In the genomic region with DNA sequence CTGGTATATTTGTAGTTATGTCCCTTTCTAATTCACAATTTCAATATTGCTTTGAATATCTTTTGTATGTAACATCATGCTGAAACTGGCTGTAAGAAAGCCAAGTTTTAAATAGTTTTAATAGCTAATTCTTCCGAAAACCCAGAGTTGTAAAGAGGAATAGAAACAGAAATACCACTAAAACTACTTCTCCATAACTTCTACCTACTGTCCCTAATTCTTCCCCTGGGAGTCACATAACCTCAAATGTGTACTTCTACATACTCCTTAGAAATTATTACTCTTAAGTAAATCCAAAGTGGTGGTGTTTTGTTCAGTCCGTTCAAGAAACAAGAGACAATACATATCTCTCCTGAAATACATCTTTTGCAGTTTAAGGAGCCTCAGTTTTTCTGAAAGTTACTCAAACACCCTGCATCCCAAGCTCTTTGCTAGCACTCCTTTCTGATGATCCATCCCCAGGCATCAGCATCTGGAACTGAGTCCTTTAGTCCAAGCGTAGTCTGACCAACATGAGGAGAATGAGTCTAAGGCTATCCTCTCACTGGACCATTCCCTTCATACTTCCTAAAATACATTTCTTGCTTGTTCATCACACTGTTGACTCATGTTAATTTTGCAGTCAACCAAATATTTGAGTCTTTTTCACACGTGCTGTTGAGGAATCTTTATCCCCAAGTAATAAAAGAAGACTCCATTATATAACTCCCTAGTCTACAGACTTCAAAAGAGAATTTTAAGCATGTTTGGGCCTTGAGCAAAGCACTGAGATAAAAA, we compare ENCODE assay signal across 18 cellular contexts.
DNase-seq lines count a peak whose midpoint lies in the region; ATAC-seq, FAIRE-seq and TF ChIP-seq lines count a peak whose summit lies in the region.
"Had no signal": no experiment of that assay in that cellular context is flagged by ENCODE, and none has a peak within 500 bp of the region (broad histone marks: within the 10 kb centered on the region; RNA-seq: fewer than 3 reads in every experiment).

No MANE protein-coding gene starts in this region.

- H3K27ac ChIP-seq in brain microvascular endothelial cell (no peak overlapping the region), pancreas (no peak overlapping the region)
- no peak overlapping the region for H3K27ac ChIP-seq in effector memory CD4-positive, alpha-beta T cell (ENCODE audit: insufficient read depth, low read length, poor library complexity, severe bottlenecking)
- H3K27ac ChIP-seq: adrenal gland, BLaER1, left lung, testis had no signal

- no peak for FAIRE-seq in pancreas (lab: Jason Lieb, UNC)
- FAIRE-seq: K562 had no signal

- H3K36me3 Mint-ChIP-seq in naive B cell = no peaks in the 10 kb centered on the region
- H3K36me3 Mint-ChIP-seq: activated CD4-positive, alpha-beta memory T cell treated with anti-CD3 and anti-CD28 coated beads for 36 hours; natural killer cell had no signal

- H3K27me3 ChIP-seq in brain microvascular endothelial cell (replicated peaks) (no peaks in the 10 kb centered on the region), pancreas (peaks cover 0 to 4% (median 0%) of the 10 kb centered on the region in 4 donors)
- H3K27me3 ChIP-seq in effector memory CD4-positive, alpha-beta T cell (replicated peaks; ENCODE audit: control insufficient read depth, insufficient read depth, low read length, poor library complexity, severe bottlenecking) = no peaks in the 10 kb centered on the region
- H3K27me3 ChIP-seq: adrenal gland, BLaER1, left lung, testis had no signal

- H3K27ac Mint-ChIP-seq in naive B cell = peak overlapping the region; percentile 16 to 75 (median 62)
- H3K27ac Mint-ChIP-seq: activated CD4-positive, alpha-beta memory T cell treated with anti-CD3 and anti-CD28 coated beads for 36 hours; activated T-helper 17 cell treated with anti-CD3 and anti-CD28 coated beads, Interleukin-2, amount 50 U/mL, for 72 hours; dendritic cell treated with granulocyte-macrophage colony-stimulating factor and Interleukin-4, amounts not matched to agents 40 ng/mL and 50 ng/mL, for 4 days; natural killer cell had no signal

- H3K4me3 Mint-ChIP-seq in naive B cell = peak overlapping the region in 3 of 8 donors; percentile 8 to 17 (median 10)
- H3K4me3 Mint-ChIP-seq: activated CD4-positive, alpha-beta memory T cell treated with anti-CD3 and anti-CD28 coated beads for 36 hours; activated T-helper 17 cell treated with anti-CD3 and anti-CD28 coated beads, Interleukin-2, amount 50 U/mL, for 72 hours; dendritic cell treated with granulocyte-macrophage colony-stimulating factor and Interleukin-4, amounts not matched to agents 40 ng/mL and 50 ng/mL, for 4 days; natural killer cell had no signal

- intact Hi-C loops in pancreas (cut with DNase I) = no loop called here

- no peaks in the 10 kb centered on the region for H3K4me1 ChIP-seq in pancreas
- no peaks in the 10 kb centered on the region for H3K4me1 ChIP-seq in effector memory CD4-positive, alpha-beta T cell (ENCODE audit: control insufficient read depth, insufficient read depth, low read length, poor library complexity, severe bottlenecking)
- H3K4me1 ChIP-seq: testis had no signal

- TF ChIP-seq CTCF in AG10803 (conservative IDR thresholded peaks at IDR 0.05; ENCODE audit: low read length) = no peak
- no peak for TF ChIP-seq CTCF in brain microvascular endothelial cell (IDR thresholded peaks at IDR 0.05; ENCODE audit: low read depth, low read length, missing control alignments)
- TF ChIP-seq CTCF in pancreas (IDR thresholded peaks at IDR 0.05) = no peak

- peaks cover 46 to 55% (median 53%) of the 10 kb centered on the region in 3 donors for H3K4me1 Mint-ChIP-seq in naive B cell
- H3K4me1 Mint-ChIP-seq: natural killer cell had no signal

- H3K27me3 Mint-ChIP-seq in naive B cell = no peaks in the 10 kb centered on the region
- H3K27me3 Mint-ChIP-seq: dendritic cell treated with granulocyte-macrophage colony-stimulating factor and Interleukin-4, amounts not matched to agents 40 ng/mL and 50 ng/mL, for 4 days had no signal

- in situ Hi-C loops in brain microvascular endothelial cell (cut with HindIII; ENCODE audit: low pct_ligation_motif_present, low sequenced_read_pairs) = no loop called here
- in situ Hi-C loops in KBM-7 (cut with MboI; ENCODE audit: low pct_unique_long_range_greater_than_20kb, low sequenced_read_pairs) = no loop called here

- H3K4me3 ChIP-seq in AG10803 (ENCODE audit: low read length) (no peak overlapping the region), brain microvascular endothelial cell (ENCODE audit: low read depth, low read length) (no peak overlapping the region), pancreas (no peak overlapping the region)
- no peak overlapping the region for H3K4me3 ChIP-seq in effector memory CD4-positive, alpha-beta T cell (ENCODE audit: insufficient read depth, low read depth, low read length, poor library complexity, severe bottlenecking)
- H3K4me3 ChIP-seq: adrenal gland, BLaER1, K562, left lung, testis had no signal

- DNase-seq in AG10803 (ENCODE audit: low read depth) (peak; percentile 95), HS-5 (ENCODE audit: low read depth) (peak; percentile 63), brain microvascular endothelial cell (peak; percentile 18), naive B cell (no peak), KBM-7 (no peak), pancreas (no peak), NCI-H2196 (lab: John Stamatoyannopoulos, UW; ENCODE audit: unreplicated experiment) (no peak)
- no peak for DNase-seq in effector memory CD4-positive, alpha-beta T cell
- DNase-seq: activated CD4-positive, alpha-beta memory T cell treated with anti-CD3 and anti-CD28 coated beads for 36 hours; adrenal gland; left lung; natural killer cell; NCI-H1105; testis had no signal

- 70 to 80% methylated on average over 4 of the region's 4 CpGs for WGBS in pancreas, 2 donors

- peaks cover under 1 to 7% (median 4%) of the 10 kb centered on the region in 7 donors for H3K9me3 Mint-ChIP-seq in naive B cell
- H3K9me3 Mint-ChIP-seq: activated T-helper 17 cell treated with anti-CD3 and anti-CD28 coated beads, Interleukin-2, amount 50 U/mL, for 72 hours; natural killer cell had no signal

- H3K36me3 ChIP-seq in brain microvascular endothelial cell (replicated peaks) (no peaks in the 10 kb centered on the region), pancreas (no peaks in the 10 kb centered on the region)
- no peaks in the 10 kb centered on the region for H3K36me3 ChIP-seq in effector memory CD4-positive, alpha-beta T cell (ENCODE audit: control insufficient read depth, insufficient read depth, low read length)
- H3K36me3 ChIP-seq: adrenal gland, BLaER1, left lung had no signal

- ATAC-seq in naive B cell (ENCODE audit: low read depth in 2 of 2) = no peak
- no peak for ATAC-seq in pancreas
- ATAC-seq: activated T-helper 17 cell treated with anti-CD3 and anti-CD28 coated beads, Interleukin-2, amount 50 U/mL, for 72 hours; K562; left lung; natural killer cell had no signal

- no peaks in the 10 kb centered on the region for H3K9me3 ChIP-seq in pancreas
- H3K9me3 ChIP-seq in effector memory CD4-positive, alpha-beta T cell (ENCODE audit: control insufficient read depth, low read length) = no peaks in the 10 kb centered on the region
- H3K9me3 ChIP-seq: adrenal gland, left lung, testis had no signal

Comparison
In these comparisons a context has a peak if more than half of its experiments do, and no peak if none do; other contexts are left out.
1. DNase-seq: peak in AG10803 (single experiment), HS-5 (single experiment) and brain microvascular endothelial cell (single experiment); none in naive B cell (single experiment), KBM-7 (single experiment), pancreas (0 of 6), NCI-H2196 (single experiment) and effector memory CD4-positive, alpha-beta T cell (0 of 3).